ENCODE assay signal across 21 cellular contexts in genomic region chr7:151116603-151117002, GRCh38. TPM values are rescaled to one million over a fixed set of nuclear protein-coding genes. Genes with fewer than 3 reads are reported as not detected.
A peak's percentile ranks its signal among the peaks of the same experiment; 100 is the strongest.
DNase-seq lines count a peak whose midpoint lies in the region; ATAC-seq lines count a peak whose summit lies in the region.
"Had no signal": no experiment of that assay in that cellular context is flagged by ENCODE, and none has a peak within 500 bp of the region (broad histone marks: within the 10 kb centered on the region; RNA-seq: fewer than 3 reads in every experiment).

No MANE protein-coding gene starts in this region.

- H3K4me1 Mint-ChIP-seq in activated naive CD4-positive, alpha-beta T cell treated with anti-CD3 and anti-CD28 coated beads, Interleukin-2, amount 50 U/mL, for 24 hours, result no peaks in the 10 kb centered on the region
- H3K4me1 Mint-ChIP-seq in effector memory CD8-positive, alpha-beta T cell (ENCODE audit: low read depth in 2 of 2), result peaks cover 5 to 17% of the 10 kb centered on the region in 2 donors
- H3K4me1 Mint-ChIP-seq in naive thymus-derived CD8-positive, alpha-beta T cell, result peaks cover 0 to 16% (median 8%) of the 10 kb centered on the region in 4 donors

- H3K36me3 Mint-ChIP-seq in activated naive CD4-positive, alpha-beta T cell treated with anti-CD3 and anti-CD28 coated beads, Interleukin-2, amount 50 U/mL, for 24 hours, result peaks cover 6% of the 10 kb centered on the region
- no peaks in the 10 kb centered on the region for H3K36me3 Mint-ChIP-seq in activated naive CD4-positive, alpha-beta T cell treated with anti-CD3 and anti-CD28 coated beads, Interleukin-2, amount 50 U/mL, for 72 hours
- peaks cover 18% of the 10 kb centered on the region for H3K36me3 Mint-ChIP-seq in effector memory CD8-positive, alpha-beta T cell (ENCODE audit: insufficient read depth)
- peaks cover 0 to 27% (median 0%) of the 10 kb centered on the region in 3 donors for H3K36me3 Mint-ChIP-seq in naive thymus-derived CD8-positive, alpha-beta T cell

- intact Hi-C loops in left colon (cut with DNase I, micrococcal nuclease), result no loop called here
- intact Hi-C loops in sciatic nerve (cut with DNase I), result loop anchor here (10.0 kb wide), 1 partner anchor 72 kb away; the partner anchor contains the start of gene ASIC3

- no peak overlapping the region for H3K27ac Mint-ChIP-seq in activated naive CD4-positive, alpha-beta T cell treated with anti-CD3 and anti-CD28 coated beads, Interleukin-2, amount 50 U/mL, for 24 hours
- no peak overlapping the region for H3K27ac Mint-ChIP-seq in activated naive CD4-positive, alpha-beta T cell treated with anti-CD3 and anti-CD28 coated beads, Interleukin-2, amount 50 U/mL, for 72 hours
- peak overlapping the region; percentile 80 to 91 for H3K27ac Mint-ChIP-seq in effector memory CD8-positive, alpha-beta T cell
- H3K27ac Mint-ChIP-seq in naive thymus-derived CD8-positive, alpha-beta T cell, result peak overlapping the region in 6 of 10 donors; percentile 19 to 92 (median 52)
- H3K27ac Mint-ChIP-seq: stimulated activated naive B cell treated with anti-CD40 and anti-IgM and Interleukin-4, amounts not matched to agents 10 μg/mL and 1 μg/mL and 100 μg/mL, for 72 hours had no signal

- ATAC-seq in activated naive CD4-positive, alpha-beta T cell treated with anti-CD3 and anti-CD28 coated beads, Interleukin-2, amount 50 U/mL, for 72 hours, result no peak
- no peak for ATAC-seq in effector memory CD8-positive, alpha-beta T cell (replicated peaks)
- no peak for ATAC-seq in naive thymus-derived CD8-positive, alpha-beta T cell
- ATAC-seq in GM21360 (IDR thresholded peaks at IDR 0.05; ENCODE audit: unreplicated experiment) (no peak), left colon (no peak), sciatic nerve (no peak)
- ATAC-seq: stimulated activated naive B cell treated with anti-CD40 and anti-IgM and Interleukin-4, amounts not matched to agents 10 μg/mL and 1 μg/mL and 100 μg/mL, for 72 hours had no signal

- no peak for DNase-seq in activated naive CD4-positive, alpha-beta T cell treated with anti-CD3 and anti-CD28 coated beads, Interleukin-2, amount 50 U/mL, for 72 hours (ENCODE audit: low spot score in 2 of 2)
- DNase-seq in effector memory CD8-positive, alpha-beta T cell, result no peak
- DNase-seq in naive thymus-derived CD8-positive, alpha-beta T cell, result no peak
- DNase-seq in NCI-H345 (lab: John Stamatoyannopoulos, UW) (no peak), left colon (no peak), sciatic nerve (ENCODE audit: low spot score) (no peak)
- DNase-seq: activated naive CD4-positive, alpha-beta T cell treated with anti-CD3 and anti-CD28 coated beads, Interleukin-2, amount 50 U/mL, for 16 hours; CD4-positive, CD25-positive, alpha-beta regulatory T cell; EL; heart right ventricle; NCI-H1417; SHP77 treated with DMSO at 0.1 percent for 48 hours; spleen; stimulated activated naive B cell treated with anti-CD40 and anti-IgM and Interleukin-4, amounts not matched to agents 10 μg/mL and 1 μg/mL and 100 μg/mL, for 72 hours; T-helper 9 cell had no signal

- no peaks in the 10 kb centered on the region for H3K9me3 Mint-ChIP-seq in activated naive CD4-positive, alpha-beta T cell treated with anti-CD3 and anti-CD28 coated beads, Interleukin-2, amount 50 U/mL, for 24 hours
- H3K9me3 Mint-ChIP-seq in activated naive CD4-positive, alpha-beta T cell treated with anti-CD3 and anti-CD28 coated beads, Interleukin-2, amount 50 U/mL, for 72 hours, result no peaks in the 10 kb centered on the region
- no peaks in the 10 kb centered on the region for H3K9me3 Mint-ChIP-seq in effector memory CD8-positive, alpha-beta T cell
- H3K9me3 Mint-ChIP-seq in naive thymus-derived CD8-positive, alpha-beta T cell, result no peaks in the 10 kb centered on the region
- H3K9me3 Mint-ChIP-seq: CD4-positive, CD25-positive, alpha-beta regulatory T cell; stimulated activated naive B cell treated with anti-CD40 and anti-IgM and Interleukin-4, amounts not matched to agents 10 μg/mL and 1 μg/mL and 100 μg/mL, for 72 hours had no signal

- peak overlapping the region; percentile 26 for H3K4me3 Mint-ChIP-seq in activated naive CD4-positive, alpha-beta T cell treated with anti-CD3 and anti-CD28 coated beads, Interleukin-2, amount 50 U/mL, for 24 hours
- peak overlapping the region in 1 of 2 donors; percentile 70 for H3K4me3 Mint-ChIP-seq in effector memory CD8-positive, alpha-beta T cell
- peak overlapping the region in 6 of 10 donors; percentile 15 to 82 (median 66) for H3K4me3 Mint-ChIP-seq in naive thymus-derived CD8-positive, alpha-beta T cell
- H3K4me3 Mint-ChIP-seq: stimulated activated naive B cell treated with anti-CD40 and anti-IgM and Interleukin-4, amounts not matched to agents 10 μg/mL and 1 μg/mL and 100 μg/mL, for 72 hours had no signal

- POLR2A ChIA-PET in naive thymus-derived CD8-positive, alpha-beta T cell (lab: Charles Lee), result no interaction called here

- peaks cover 3% of the 10 kb centered on the region for H3K27me3 Mint-ChIP-seq in activated naive CD4-positive, alpha-beta T cell treated with anti-CD3 and anti-CD28 coated beads, Interleukin-2, amount 50 U/mL, for 24 hours
- no peaks in the 10 kb centered on the region for H3K27me3 Mint-ChIP-seq in effector memory CD8-positive, alpha-beta T cell
- H3K27me3 Mint-ChIP-seq in naive thymus-derived CD8-positive, alpha-beta T cell, result peaks cover 0 to 28% (median 2%) of the 10 kb centered on the region in 5 donors

RNA-seq across cellular contexts. Expression of gene AGAP3, which starts 30.3 kb away (rescaled TPM):
- 10 to 100 TPM; 26.0 to 52.2 TPM for total RNA-seq in activated naive CD4-positive, alpha-beta T cell treated with anti-CD3 and anti-CD28 coated beads, Interleukin-2, amount 50 U/mL, for 72 hours
- 10 to 100 TPM; 35.2 to 36.9 TPM for total RNA-seq in naive thymus-derived CD8-positive, alpha-beta T cell
- 1 to 10 TPM; 1.1 to 6.0 (median 3.7) TPM for polyA plus RNA-seq in naive thymus-derived CD8-positive, alpha-beta T cell
- total RNA-seq in left colon, result 10 to 100 TPM; 50.8 to 64.0 TPM
- 99.7 TPM for total RNA-seq in sciatic nerve

RNA-seq across cellular contexts. Expression of gene TMUB1, which starts 33.3 kb away (rescaled TPM):
- total RNA-seq in activated naive CD4-positive, alpha-beta T cell treated with anti-CD3 and anti-CD28 coated beads, Interleukin-2, amount 50 U/mL, for 72 hours, result 10 to 100 TPM; 25.8 to 60.5 TPM
- total RNA-seq in naive thymus-derived CD8-positive, alpha-beta T cell, result 10 to 100 TPM; 41.8 to 45.6 TPM
- 10 to 100 TPM; 42.9 to 70.6 (median 49.1) TPM for polyA plus RNA-seq in naive thymus-derived CD8-positive, alpha-beta T cell
- 10 to 100 TPM; 72.4 to 80.7 TPM for total RNA-seq in left colon
- 27.8 TPM for total RNA-seq in sciatic nerve

RNA-seq across cellular contexts. Expression of gene FASTK, which starts 36.0 kb away (rescaled TPM):
- 10 to 100 TPM; 27.0 to 62.0 TPM for total RNA-seq in activated naive CD4-positive, alpha-beta T cell treated with anti-CD3 and anti-CD28 coated beads, Interleukin-2, amount 50 U/mL, for 72 hours
- 100 to 1,000 TPM; 145 TPM for total RNA-seq in naive thymus-derived CD8-positive, alpha-beta T cell
- 10 to 100 TPM; 38.8 to 63.6 (median 44.2) TPM for polyA plus RNA-seq in naive thymus-derived CD8-positive, alpha-beta T cell
- total RNA-seq in left colon (100 to 1,000 TPM in 1 of 2 donors, 10 to 100 TPM in 1; 82.0 to 108 TPM), sciatic nerve (57.9 TPM)

RNA-seq across cellular contexts. Expression of gene GBX1, which starts 50.9 kb away (rescaled TPM):
- under 1 TPM in 1 of 2 donors, not detected in 1; 0.31 TPM for total RNA-seq in activated naive CD4-positive, alpha-beta T cell treated with anti-CD3 and anti-CD28 coated beads, Interleukin-2, amount 50 U/mL, for 72 hours
- total RNA-seq in naive thymus-derived CD8-positive, alpha-beta T cell, result not detected
- not detected for polyA plus RNA-seq in naive thymus-derived CD8-positive, alpha-beta T cell
- total RNA-seq in left colon, result not detected
- not detected for total RNA-seq in sciatic nerve
- total RNA-seq: CD4-positive, CD25-positive, alpha-beta regulatory T cell; dermis microvascular lymphatic vessel endothelial cell; fibroblast of lung; mucosa of descending colon; spleen; transverse colon had no signal
- polyA plus RNA-seq: CD4-positive, CD25-positive, alpha-beta regulatory T cell; fibroblast of lung; spleen had no signal

RNA-seq across cellular contexts. Expression of gene SLC4A2, which starts 57.2 kb away (rescaled TPM):
- 10 to 100 TPM; 48.9 to 99.6 TPM for total RNA-seq in activated naive CD4-positive, alpha-beta T cell treated with anti-CD3 and anti-CD28 coated beads, Interleukin-2, amount 50 U/mL, for 72 hours
- 10 to 100 TPM; 52.5 to 60.6 TPM for total RNA-seq in naive thymus-derived CD8-positive, alpha-beta T cell
- 10 to 100 TPM; 10.1 to 18.0 (median 14.8) TPM for polyA plus RNA-seq in naive thymus-derived CD8-positive, alpha-beta T cell
- total RNA-seq in left colon (10 to 100 TPM; 76.7 to 97.4 TPM), sciatic nerve (87.5 TPM)

Comparison
In these comparisons a context has a peak if more than half of its experiments do, and no peak if none do; other contexts are left out.
1. H3K27ac Mint-ChIP-seq: peak in effector memory CD8-positive, alpha-beta T cell (2 of 2) and naive thymus-derived CD8-positive, alpha-beta T cell (6 of 10); none in activated naive CD4-positive, alpha-beta T cell treated with anti-CD3 and anti-CD28 coated beads, Interleukin-2, amount 50 U/mL, for 24 hours (single experiment) and activated naive CD4-positive, alpha-beta T cell treated with anti-CD3 and anti-CD28 coated beads, Interleukin-2, amount 50 U/mL, for 72 hours (0 of 2).